ENCODE assay signal across 8 cellular contexts in the genomic region with DNA sequence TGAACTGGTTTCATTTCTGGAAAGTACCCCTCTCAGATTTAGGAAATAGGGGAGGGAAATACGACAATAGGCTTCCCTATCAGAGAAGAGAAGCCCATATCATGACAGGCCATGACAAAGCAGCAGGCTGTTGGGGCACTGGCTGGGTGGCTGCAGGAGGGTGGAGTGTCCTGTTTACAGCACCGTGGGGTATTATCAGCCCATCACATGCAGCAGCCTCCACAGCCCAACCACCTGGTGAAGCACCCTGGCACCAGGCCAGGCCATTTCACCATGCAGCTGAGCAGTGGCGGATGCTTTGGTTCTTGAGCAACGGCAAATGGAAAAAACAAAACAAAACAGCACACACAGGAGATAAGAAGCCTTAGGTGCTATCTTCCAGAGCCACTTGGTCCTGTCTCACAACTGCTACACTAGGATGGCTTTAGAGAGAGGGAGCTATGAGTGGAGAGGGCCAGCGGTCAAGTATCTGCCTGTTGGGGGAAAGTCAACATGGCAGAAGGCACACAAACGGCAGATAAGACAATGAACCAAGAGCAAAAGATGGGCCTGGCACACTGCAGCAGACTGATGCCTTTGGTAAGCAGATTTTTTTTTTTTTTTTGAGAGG. TPM values are rescaled to one million over a fixed set of nuclear protein-coding genes. Genes with fewer than 3 reads are reported as not detected.
DNase-seq lines count a peak whose midpoint lies in the region; ATAC-seq and TF ChIP-seq lines count a peak whose summit lies in the region.

No MANE protein-coding gene starts in this region.

- H3K27ac ChIP-seq in colonic mucosa (peak overlapping the region; percentile 72), tibial artery (peak overlapping the region; percentile 95)

- no peak overlapping the region for H3K4me3 ChIP-seq in colonic mucosa
- no peak overlapping the region for H3K4me3 ChIP-seq in tibial artery

- H3K36me3 ChIP-seq in colonic mucosa (no peaks in the 10 kb centered on the region), tibial artery (no peaks in the 10 kb centered on the region)

- H3K4me3 Mint-ChIP-seq in activated CD4-positive, alpha-beta T cell treated with anti-CD3 and anti-CD28 coated beads for 36 hours: peak overlapping the region; percentile 74
- no peak overlapping the region for H3K4me3 Mint-ChIP-seq in nephron progenitor cell

- peaks cover 4% of the 10 kb centered on the region for H3K36me3 Mint-ChIP-seq in activated CD4-positive, alpha-beta T cell treated with anti-CD3 and anti-CD28 coated beads for 36 hours (ENCODE audit: low read depth)
- peaks cover 11% of the 10 kb centered on the region for H3K36me3 Mint-ChIP-seq in nephron progenitor cell (ENCODE audit: low read depth)

- TF ChIP-seq CTCF in colonic mucosa (IDR thresholded peaks at IDR 0.05) (no peak), nephron progenitor cell (IDR thresholded peaks at IDR 0.05) (no peak), tibial artery (IDR thresholded peaks at IDR 0.05) (no peak)

- intact Hi-C loops in activated CD4-positive, alpha-beta T cell treated with anti-CD3 and anti-CD28 coated beads for 36 hours (cut with DNase I, micrococcal nuclease): loop anchor here (1.0 to 10.0 kb wide), 8 partner anchors 9 to 545 kb away; a partner anchor contains a TSS
- intact Hi-C loops in colonic mucosa (cut with DNase I): no loop called here
- intact Hi-C loops in tibial artery (cut with DNase I; ENCODE audit: low total_unique reads): no loop called here

- CTCF ChIA-PET in activated CD4-positive, alpha-beta T cell treated with anti-CD3 and anti-CD28 coated beads for 36 hours (lab: Charles Lee): interaction anchor here (0.5 to 4.4 kb wide), 5 partner anchors 21 to 1172 kb away, joined by 3 to 16 read pairs (median 7); a partner anchor contains a TSS

- H3K9me3 Mint-ChIP-seq in activated CD4-positive, alpha-beta T cell treated with anti-CD3 and anti-CD28 coated beads for 36 hours (ENCODE audit: low read depth): no peaks in the 10 kb centered on the region
- peaks cover 4% of the 10 kb centered on the region for H3K9me3 Mint-ChIP-seq in nephron progenitor cell

- no peaks in the 10 kb centered on the region for H3K27me3 Mint-ChIP-seq in activated CD4-positive, alpha-beta T cell treated with anti-CD3 and anti-CD28 coated beads for 36 hours
- no peaks in the 10 kb centered on the region for H3K27me3 Mint-ChIP-seq in nephron progenitor cell (ENCODE audit: low read depth, poor library complexity)

- POLR2A ChIA-PET in activated CD4-positive, alpha-beta T cell treated with anti-CD3 and anti-CD28 coated beads for 36 hours (lab: Charles Lee): interaction anchor here (0.9 kb wide), 1 partner anchor 9 kb away, joined by 4 read pairs; no protein-coding TSS in a partner anchor

- H3K27me3 ChIP-seq in colonic mucosa (no peaks in the 10 kb centered on the region), tibial artery (no peaks in the 10 kb centered on the region)

- H3K4me1 ChIP-seq in colonic mucosa (peaks cover 4% of the 10 kb centered on the region), tibial artery (peaks cover 0 to 54% (median 51%) of the 10 kb centered on the region in 4 donors)

- H3K4me1 Mint-ChIP-seq in activated CD4-positive, alpha-beta T cell treated with anti-CD3 and anti-CD28 coated beads for 36 hours: peaks cover 75% of the 10 kb centered on the region
- H3K4me1 Mint-ChIP-seq in nephron progenitor cell: no peaks in the 10 kb centered on the region

- DNase-seq in AML-193 (lab: John Stamatoyannopoulos, UW): peak; percentile 94 to 99
- peak; percentile 79 for DNase-seq in NCI-H2107 treated with DMSO at 0.1 percent for 48 hours (lab: John Stamatoyannopoulos, UW; ENCODE audit: unreplicated experiment)
- peak; percentile 90 for DNase-seq in activated CD4-positive, alpha-beta T cell treated with anti-CD3 and anti-CD28 coated beads for 36 hours
- DNase-seq in colonic mucosa: peak; percentile 52
- no peak for DNase-seq in nephron progenitor cell
- peak; percentile 78 to 81 for DNase-seq in tibial artery
- no peak for DNase-seq in putamen (ENCODE audit: low spot score)

- ATAC-seq in GM21528 (IDR thresholded peaks at IDR 0.05; ENCODE audit: low FRiP score, unreplicated experiment): peak; percentile 40
- ATAC-seq in activated CD4-positive, alpha-beta T cell treated with anti-CD3 and anti-CD28 coated beads for 36 hours: peak; percentile 88

- H3K9me3 ChIP-seq in colonic mucosa (no peaks in the 10 kb centered on the region), tibial artery (no peaks in the 10 kb centered on the region)

- peak overlapping the region in 1 of 2 donors; percentile 48 for H3K9ac ChIP-seq in colonic mucosa (ENCODE audit: low read depth in 2 of 2, low read length in 2 of 2)

- peak overlapping the region; percentile 99 for H3K27ac Mint-ChIP-seq in activated CD4-positive, alpha-beta T cell treated with anti-CD3 and anti-CD28 coated beads for 36 hours
- H3K27ac Mint-ChIP-seq in nephron progenitor cell: peak overlapping the region; percentile 84

RNA-seq across cellular contexts. Expression of a gene that starts 24.2 kb away (rescaled TPM):
- total RNA-seq in activated CD4-positive, alpha-beta T cell treated with anti-CD3 and anti-CD28 coated beads for 36 hours: 10 to 100 TPM; 14.1 to 15.4 TPM
- total RNA-seq in colonic mucosa: 1 to 10 TPM; 6.3 to 7.9 TPM

RNA-seq across cellular contexts. Expression of a gene that starts 32.0 kb away (rescaled TPM):
- total RNA-seq in activated CD4-positive, alpha-beta T cell treated with anti-CD3 and anti-CD28 coated beads for 36 hours: 10 to 100 TPM; 43.9 to 59.4 TPM
- total RNA-seq in colonic mucosa: 10 to 100 TPM; 43.0 to 73.5 TPM

RNA-seq across cellular contexts. Expression of a gene that starts 48.7 kb away (rescaled TPM):
- 10 to 100 TPM; 63.5 to 93.0 TPM for total RNA-seq in activated CD4-positive, alpha-beta T cell treated with anti-CD3 and anti-CD28 coated beads for 36 hours
- total RNA-seq in colonic mucosa: 10 to 100 TPM; 39.4 to 42.5 TPM

Comparison
In these comparisons a context has a peak if more than half of its experiments do, and no peak if none do; other contexts are left out.
1. DNase-seq: peak in AML-193 (2 of 2), NCI-H2107 treated with DMSO at 0.1 percent for 48 hours (single experiment), activated CD4-positive, alpha-beta T cell treated with anti-CD3 and anti-CD28 coated beads for 36 hours (single experiment), colonic mucosa (single experiment) and tibial artery (2 of 2); none in nephron progenitor cell (single experiment) and putamen (single experiment).
2. intact Hi-C loops: an anchor here in activated CD4-positive, alpha-beta T cell treated with anti-CD3 and anti-CD28 coated beads for 36 hours (1.0 to 10.0 kb wide); none called in colonic mucosa and tibial artery.